In genomic region chr20:61396262-61396848, GRCh38 we compare ENCODE assay signal across 22 cellular contexts.
"Had no signal": no experiment of that assay in that cellular context is flagged by ENCODE, and none has a peak within 500 bp of the region (broad histone marks: within the 10 kb centered on the region; RNA-seq: fewer than 3 reads in every experiment).

No MANE protein-coding gene starts in this region.

- DNase-seq: dermis blood vessel endothelial cell; effector CD4-positive, alpha-beta T cell; effector memory CD4-positive, alpha-beta T cell; foreskin keratinocyte; heart right ventricle; hippocampal formation; left cardiac atrium; left ventricle myocardium superior; mammary epithelial cell; mesendoderm; midbrain had no signal

- H3K27me3 ChIP-seq: dorsolateral prefrontal cortex, foreskin keratinocyte had no signal

- FAIRE-seq: colon, endothelial cell of umbilical vein, frontal cortex, islet of Langerhans, keratinocyte had no signal

- H3K36me3 ChIP-seq: esophagus muscularis mucosa, gastroesophageal sphincter, heart right ventricle, left lung had no signal

- H3K4me3 ChIP-seq: coronary artery, dorsolateral prefrontal cortex, esophagus muscularis mucosa, gastroesophageal sphincter, heart right ventricle, left lung, lung had no signal

- H3K4me1 ChIP-seq: esophagus muscularis mucosa, gastroesophageal sphincter, heart right ventricle, left lung had no signal

- ATAC-seq: foreskin keratinocyte, gastroesophageal sphincter, heart right ventricle, left cardiac atrium, left lung, left ventricle myocardium superior had no signal

- H3K27ac ChIP-seq: coronary artery, dorsolateral prefrontal cortex, esophagus muscularis mucosa, foreskin keratinocyte, gastroesophageal sphincter, heart right ventricle, left lung had no signal
